8 cellular contexts compared by ENCODE assay signal in genomic region chr2:112636605-112637288, GRCh38. TPM values are rescaled to one million over a fixed set of nuclear protein-coding genes. Genes with fewer than 3 reads are reported as not detected.
DNase-seq lines count a peak whose midpoint lies in the region; ATAC-seq and TF ChIP-seq lines count a peak whose summit lies in the region.

No MANE protein-coding gene starts in this region.

- no peak for TF ChIP-seq CTCF in chondrocyte (IDR thresholded peaks at IDR 0.05)

- no peaks in the 10 kb centered on the region for H3K9me3 Mint-ChIP-seq in activated CD4-positive, alpha-beta T cell treated with anti-CD3 and anti-CD28 coated beads for 36 hours (ENCODE audit: low read depth)
- H3K9me3 Mint-ChIP-seq in chondrocyte (ENCODE audit: low read depth) = no peaks in the 10 kb centered on the region
- H3K9me3 Mint-ChIP-seq in activated CD4-positive, alpha-beta T cell treated with anti-CD3 and anti-CD28 coated beads, Interleukin-2, amount 10 ng/mL, durations not matched to agents 24 days and 14 days = no peaks in the 10 kb centered on the region

- H3K18ac ChIP-seq in neuronal stem cell (ENCODE audit: low read length) = peak overlapping the region; percentile 39

- no peak overlapping the region for H2AK5ac ChIP-seq in neuronal stem cell (ENCODE audit: low read depth, low read length)

- POLR2A ChIA-PET in activated CD4-positive, alpha-beta T cell treated with anti-CD3 and anti-CD28 coated beads for 36 hours (lab: Charles Lee) = no interaction called here

- intact Hi-C loops in activated CD4-positive, alpha-beta T cell treated with anti-CD3 and anti-CD28 coated beads for 36 hours (cut with DNase I, micrococcal nuclease) = no loop called here
- intact Hi-C loops in activated CD4-positive, alpha-beta T cell treated with anti-CD3 and anti-CD28 coated beads, Interleukin-2, amount 10 ng/mL, durations not matched to agents 24 days and 14 days (cut with micrococcal nuclease) = no loop called here

- H3K4ac ChIP-seq in neuronal stem cell (ENCODE audit: low read length) = no peak overlapping the region

- H3K36me3 Mint-ChIP-seq in activated CD4-positive, alpha-beta T cell treated with anti-CD3 and anti-CD28 coated beads for 36 hours (ENCODE audit: low read depth) = peaks cover 2% of the 10 kb centered on the region
- no peaks in the 10 kb centered on the region for H3K36me3 Mint-ChIP-seq in chondrocyte (ENCODE audit: low read depth)
- peaks cover 9% of the 10 kb centered on the region for H3K36me3 Mint-ChIP-seq in activated CD4-positive, alpha-beta T cell treated with anti-CD3 and anti-CD28 coated beads, Interleukin-2, amount 10 ng/mL, durations not matched to agents 24 days and 14 days (ENCODE audit: low read depth)

- H3K4me2 ChIP-seq in neuronal stem cell (ENCODE audit: insufficient read depth, low read length, poor library complexity, severe bottlenecking) = no peak overlapping the region

- H2BK15ac ChIP-seq in neuronal stem cell (ENCODE audit: low read length) = no peak overlapping the region

- no peak overlapping the region for H2BK12ac ChIP-seq in neuronal stem cell (ENCODE audit: low read length)

- no peaks in the 10 kb centered on the region for H3K79me1 ChIP-seq in neuronal stem cell (ENCODE audit: low read depth, low read length)

- H3K4me3 ChIP-seq in neuronal stem cell (ENCODE audit: low read length in 2 of 2) = no peak overlapping the region

- H3K14ac ChIP-seq in neuronal stem cell (ENCODE audit: low read length) = no peak overlapping the region

- H3K27ac ChIP-seq in neuronal stem cell (replicated peaks; ENCODE audit: low read length) = no peak overlapping the region

- H2BK5ac ChIP-seq in neuronal stem cell (ENCODE audit: low read length) = no peak overlapping the region

- no peak overlapping the region for H2BK120ac ChIP-seq in neuronal stem cell (ENCODE audit: low read depth, low read length)

- H4K91ac ChIP-seq in neuronal stem cell (ENCODE audit: low read depth, low read length, poor library complexity) = no peak overlapping the region

- peaks cover 68% of the 10 kb centered on the region for H3K4me1 Mint-ChIP-seq in activated CD4-positive, alpha-beta T cell treated with anti-CD3 and anti-CD28 coated beads for 36 hours
- peaks cover 28% of the 10 kb centered on the region for H3K4me1 Mint-ChIP-seq in chondrocyte (ENCODE audit: low read depth)
- peaks cover 65% of the 10 kb centered on the region for H3K4me1 Mint-ChIP-seq in activated CD4-positive, alpha-beta T cell treated with anti-CD3 and anti-CD28 coated beads, Interleukin-2, amount 10 ng/mL, durations not matched to agents 24 days and 14 days

- no peak overlapping the region for H3K27ac Mint-ChIP-seq in activated CD4-positive, alpha-beta T cell treated with anti-CD3 and anti-CD28 coated beads for 36 hours
- H3K27ac Mint-ChIP-seq in chondrocyte (ENCODE audit: unreplicated experiment) = no peak overlapping the region
- H3K27ac Mint-ChIP-seq in activated CD4-positive, alpha-beta T cell treated with anti-CD3 and anti-CD28 coated beads, Interleukin-2, amount 10 ng/mL, durations not matched to agents 24 days and 14 days = no peak overlapping the region

- no peak overlapping the region for H4K8ac ChIP-seq in neuronal stem cell (ENCODE audit: low read depth, low read length)

- no peak overlapping the region for H3K4me3 Mint-ChIP-seq in activated CD4-positive, alpha-beta T cell treated with anti-CD3 and anti-CD28 coated beads for 36 hours
- H3K4me3 Mint-ChIP-seq in chondrocyte (ENCODE audit: unreplicated experiment) = no peak overlapping the region
- H3K4me3 Mint-ChIP-seq in activated CD4-positive, alpha-beta T cell treated with anti-CD3 and anti-CD28 coated beads, Interleukin-2, amount 10 ng/mL, durations not matched to agents 24 days and 14 days = no peak overlapping the region

- no peaks in the 10 kb centered on the region for H3K36me3 ChIP-seq in neuronal stem cell (replicated peaks in 1 of 2; ENCODE audit: control insufficient read depth in 2 of 2, insufficient read depth in 2 of 2, low read length in 2 of 2)

- WGBS in neuronal stem cell (ENCODE audit: extremely low coverage in 2 of 2, insufficient read length in 2 of 2, insufficient replicate concordance in 1 of 2), 2 donors = no CpG with 5 or more reads among the region's 7 CpGs

- H3K4me1 ChIP-seq in neuronal stem cell (ENCODE audit: control insufficient read depth in 2 of 2, insufficient read depth in 1 of 2, low read depth in 1 of 2, low read length in 2 of 2) = peaks cover 1 to 12% of the 10 kb centered on the region in 2 donors

- H2AFZ ChIP-seq in neuronal stem cell (ENCODE audit: low read length) = no peak overlapping the region

- ATAC-seq in activated CD4-positive, alpha-beta T cell treated with anti-CD3 and anti-CD28 coated beads for 36 hours = peak; percentile 46
- peak; percentile 93 for ATAC-seq in HG02759 (IDR thresholded peaks at IDR 0.05; ENCODE audit: unreplicated experiment)

- peak overlapping the region; percentile 57 for H3K9ac ChIP-seq in neuronal stem cell (ENCODE audit: low read depth, low read length, poor library complexity)

- CTCF ChIA-PET in activated CD4-positive, alpha-beta T cell treated with anti-CD3 and anti-CD28 coated beads for 36 hours (lab: Charles Lee) = interaction anchor here (0.6 to 3.7 kb wide), 5 partner anchors 8 to 55 kb away, joined by 3 to 20 read pairs (median 4); partner anchors contain the start of gene SLC20A1

- peak; percentile 54 for DNase-seq in activated CD4-positive, alpha-beta T cell treated with anti-CD3 and anti-CD28 coated beads for 36 hours
- no peak for DNase-seq in activated CD4-positive, alpha-beta T cell treated with anti-CD3 and anti-CD28 coated beads, Interleukin-2, amount 50 U/mL, for 1 hour
- DNase-seq in NOMO-1 (lab: John Stamatoyannopoulos, UW; ENCODE audit: unreplicated experiment in 2 of 2) = peak; percentile 85 to 88
- DNase-seq in neuronal stem cell (ENCODE audit: low spot score) = no peak
- no peak for DNase-seq in chondrocyte (ENCODE audit: low spot score)
- no peak for DNase-seq in KBM-7
- no peak for DNase-seq in activated CD4-positive, alpha-beta T cell treated with anti-CD3 and anti-CD28 coated beads, Interleukin-2, amount 10 ng/mL, durations not matched to agents 24 days and 14 days

- no peaks in the 10 kb centered on the region for H3K27me3 Mint-ChIP-seq in activated CD4-positive, alpha-beta T cell treated with anti-CD3 and anti-CD28 coated beads for 36 hours
- no peaks in the 10 kb centered on the region for H3K27me3 Mint-ChIP-seq in chondrocyte (ENCODE audit: low read depth)
- H3K27me3 Mint-ChIP-seq in activated CD4-positive, alpha-beta T cell treated with anti-CD3 and anti-CD28 coated beads, Interleukin-2, amount 10 ng/mL, durations not matched to agents 24 days and 14 days = no peaks in the 10 kb centered on the region

- H3K9me3 ChIP-seq in neuronal stem cell (replicated peaks in 1 of 2; ENCODE audit: control insufficient read depth in 2 of 2, insufficient read depth in 1 of 2, low read depth in 1 of 2, low read length in 2 of 2) = no peaks in the 10 kb centered on the region

- in situ Hi-C loops in KBM-7 (cut with MboI; ENCODE audit: low pct_unique_long_range_greater_than_20kb, low sequenced_read_pairs) = no loop called here

- no peak overlapping the region for H3K23ac ChIP-seq in neuronal stem cell (ENCODE audit: low read depth, low read length, poor library complexity)

- H3K27me3 ChIP-seq in neuronal stem cell (ENCODE audit: control insufficient read depth in 3 of 3, insufficient read depth in 3 of 3, low read depth in 1 of 3, low read length in 3 of 3) = peaks cover 0 to 25% (median 2%) of the 10 kb centered on the region in 3 experiments

RNA-seq across cellular contexts. Expression of gene SLC20A1, which starts 9.0 kb away (rescaled TPM):
- 10 to 100 TPM; 69.3 to 69.6 TPM for total RNA-seq in activated CD4-positive, alpha-beta T cell treated with anti-CD3 and anti-CD28 coated beads for 36 hours
- 37.4 TPM for polyA plus RNA-seq in neuronal stem cell (2013, experiment 1 of 2)
- polyA plus RNA-seq in neuronal stem cell (2013, experiment 2 of 2) = 38.3 TPM
- total RNA-seq in chondrocyte = 62.2 to 94.5 TPM (median 63.0 TPM) in 3 replicates
- total RNA-seq in activated CD4-positive, alpha-beta T cell treated with anti-CD3 and anti-CD28 coated beads, Interleukin-2, amount 10 ng/mL, durations not matched to agents 24 days and 14 days = 180 and 182 TPM in 2 replicates

RNA-seq across cellular contexts. Expression of gene CHCHD5, which starts 52.3 kb away (rescaled TPM):
- total RNA-seq in activated CD4-positive, alpha-beta T cell treated with anti-CD3 and anti-CD28 coated beads for 36 hours = 10 to 100 TPM; 34.4 to 37.0 TPM
- 29.2 TPM for polyA plus RNA-seq in neuronal stem cell (2013, experiment 1 of 2)
- 27.9 TPM for polyA plus RNA-seq in neuronal stem cell (2013, experiment 2 of 2)
- total RNA-seq in chondrocyte = 16.9 to 22.7 TPM (median 22.4 TPM) in 3 replicates
- 36.4 and 37.6 TPM in 2 replicates for total RNA-seq in activated CD4-positive, alpha-beta T cell treated with anti-CD3 and anti-CD28 coated beads, Interleukin-2, amount 10 ng/mL, durations not matched to agents 24 days and 14 days

Comparison
In these comparisons a context has a peak if more than half of its experiments do, and no peak if none do; other contexts are left out.
1. DNase-seq: peak in activated CD4-positive, alpha-beta T cell treated with anti-CD3 and anti-CD28 coated beads for 36 hours (single experiment) and NOMO-1 (2 of 2); none in activated CD4-positive, alpha-beta T cell treated with anti-CD3 and anti-CD28 coated beads, Interleukin-2, amount 50 U/mL, for 1 hour (single experiment), neuronal stem cell (single experiment), chondrocyte (single experiment), KBM-7 (single experiment) and activated CD4-positive, alpha-beta T cell treated with anti-CD3 and anti-CD28 coated beads, Interleukin-2, amount 10 ng/mL, durations not matched to agents 24 days and 14 days (single experiment).